In the genomic region with DNA sequence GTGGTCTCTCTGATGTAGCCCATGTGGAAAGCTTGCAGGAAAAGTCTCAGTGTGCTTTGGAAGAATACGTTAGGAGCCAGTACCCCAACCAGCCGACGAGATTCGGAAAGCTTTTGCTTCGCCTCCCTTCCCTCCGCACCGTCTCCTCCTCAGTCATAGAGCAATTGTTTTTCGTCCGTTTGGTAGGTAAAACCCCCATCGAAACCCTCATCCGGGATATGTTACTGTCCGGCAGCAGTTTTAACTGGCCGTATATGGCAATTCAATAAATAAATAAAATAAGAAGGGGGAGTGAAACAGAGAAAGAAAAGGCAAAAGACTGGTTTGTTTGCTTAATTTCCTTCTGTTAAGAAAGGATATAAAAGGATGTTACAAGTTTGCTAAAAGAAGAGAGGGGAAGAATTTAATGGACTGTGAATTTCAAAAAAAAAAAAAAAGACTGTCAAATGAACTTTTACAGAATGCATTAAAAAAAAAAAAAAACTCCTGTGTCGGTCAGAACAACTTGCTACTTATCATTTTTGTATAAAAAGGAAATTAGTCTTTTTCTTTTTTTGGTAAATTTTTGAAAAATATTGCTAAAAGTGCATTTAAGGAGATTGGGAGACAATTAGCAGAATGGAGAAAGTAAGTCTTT, we compare ENCODE assay signal across 9 cellular contexts. TPM values are rescaled to one million over a fixed set of nuclear protein-coding genes. Genes with fewer than 3 reads are reported as not detected.
DNase-seq lines count a peak whose midpoint lies in the region; TF ChIP-seq lines count a peak whose summit lies in the region.
"Had no signal": no experiment of that assay in that cellular context is flagged by ENCODE, and none has a peak within 500 bp of the region (broad histone marks: within the 10 kb centered on the region; RNA-seq: fewer than 3 reads in every experiment).

No MANE protein-coding gene starts in this region.

- no peaks in the 10 kb centered on the region for H3K9me3 ChIP-seq in prostate gland

- whole genome bisulfite sequencing in prostate gland: 2% methylated on average over 14 of the region's 14 CpGs

- H3K4me1 ChIP-seq in prostate gland (replicated peaks): no peaks in the 10 kb centered on the region

- no peaks in the 10 kb centered on the region for H3K27me3 ChIP-seq in prostate gland (replicated peaks; ENCODE audit: insufficient read depth)

- intact Hi-C loops in prostate gland (cut with DNase I): no loop called here

- TF ChIP-seq CTCF in fibroblast of the aortic adventitia (IDR thresholded peaks at IDR 0.05; ENCODE audit: insufficient read depth, low read length): no peak
- TF ChIP-seq CTCF in prostate gland (IDR thresholded peaks at IDR 0.05): no peak

- H3K4me3 ChIP-seq in fibroblast of the aortic adventitia (ENCODE audit: low read depth, low read length) (peak overlapping the region; percentile 96), prostate gland (peak overlapping the region; percentile 73 to 76)

- DNase-seq in EL (peak; percentile 42), SW480 (ENCODE audit: low spot score) (peak; percentile 19), fibroblast of the aortic adventitia (ENCODE audit: low read depth) (no peak), prostate gland (ENCODE audit: low spot score) (no peak), islet precursor cell (no peak), NCI-H345 (lab: John Stamatoyannopoulos, UW) (no peak)
- no peak for DNase-seq in activated T-cell treated with anti-CD3 and anti-CD28 coated beads, Interleukin-2, amount 50 U/mL, for 1 hour
- DNase-seq in stimulated activated CD4-positive, alpha-beta T cell treated with anti-CD3 and anti-CD28 coated beads, Interleukin-4, amount 100 ng/mL, for 24 hours: no peak
- DNase-seq: DND-41 had no signal

- peak overlapping the region; percentile 91 to 95 for H3K27ac ChIP-seq in prostate gland

- TF ChIP-seq POLR2A in prostate gland (IDR thresholded peaks at IDR 0.05): no peak

- no peaks in the 10 kb centered on the region for H3K36me3 ChIP-seq in prostate gland

RNA-seq across cellular contexts. Expression of a gene that starts 7.0 kb away (rescaled TPM):
- total RNA-seq in fibroblast of the aortic adventitia (ENCODE audit: low replicate concordance) (15.5 and 20.2 TPM in 2 replicates), prostate gland (10 to 100 TPM; 48.7 to 58.1 TPM)

Comparison
In these comparisons a context has a peak if more than half of its experiments do, and no peak if none do; other contexts are left out.
1. DNase-seq: peak in EL (single experiment) and SW480 (single experiment); none in fibroblast of the aortic adventitia (single experiment), prostate gland (single experiment), islet precursor cell (single experiment), activated T-cell treated with anti-CD3 and anti-CD28 coated beads, Interleukin-2, amount 50 U/mL, for 1 hour (single experiment), NCI-H345 (single experiment) and stimulated activated CD4-positive, alpha-beta T cell treated with anti-CD3 and anti-CD28 coated beads, Interleukin-4, amount 100 ng/mL, for 24 hours (single experiment).